Comparison of ENCODE assay signal across 17 cellular contexts in the genomic region with DNA sequence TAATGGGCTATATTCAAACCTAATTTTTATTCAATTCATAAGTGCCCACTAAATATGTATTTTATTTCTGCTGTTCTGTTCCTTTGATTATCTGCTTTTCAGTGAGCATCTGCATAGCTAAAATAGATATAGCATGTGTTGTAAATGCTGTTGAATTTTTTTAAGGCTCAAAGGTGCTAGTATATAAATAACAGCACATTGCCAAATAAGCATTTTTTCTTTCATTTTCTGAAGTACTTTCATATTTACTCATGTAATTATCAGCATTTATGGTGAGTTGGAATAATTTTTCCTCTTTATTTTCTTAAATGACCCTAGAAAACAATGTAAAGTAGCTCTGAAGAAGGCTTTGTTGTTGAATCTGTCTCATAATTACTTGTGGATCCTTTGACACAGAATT.
DNase-seq lines count a peak whose midpoint lies in the region; ATAC-seq, FAIRE-seq and TF ChIP-seq lines count a peak whose summit lies in the region.
"Had no signal": no experiment of that assay in that cellular context is flagged by ENCODE, and none has a peak within 500 bp of the region (broad histone marks: within the 10 kb centered on the region; RNA-seq: fewer than 3 reads in every experiment).

No MANE protein-coding gene starts in this region.

- CTCF ChIA-PET in K562 (lab: Yijun Ruan, JAX; ENCODE audit: low intra/inter-chr PET ratio): no interaction called here

- H3K4me3 ChIP-seq in K562: no peak overlapping the region
- H3K4me3 ChIP-seq: SK-N-MC had no signal

- H3K4me1 ChIP-seq in K562 (replicated peaks in 1 of 2; ENCODE audit: control insufficient read depth in 2 of 2, insufficient read depth in 2 of 2, low read length in 2 of 2): no peaks in the 10 kb centered on the region

- DNase-seq in NCI-H1105 treated with DMSO at 0.1 percent for 48 hours (lab: John Stamatoyannopoulos, UW): peak; percentile 69
- DNase-seq in K562 (ENCODE audit: extremely low read depth in 1 of 4, low spot score in 3 of 4): no peak
- no peak for DNase-seq in AG08395 (ENCODE audit: low spot score)
- no peak for DNase-seq in T-helper 2 cell
- no peak for DNase-seq in GDM1 (lab: John Stamatoyannopoulos, UW)
- DNase-seq: ACHN, AML-193, GOT3, NCI-H1930, NCI-H345, NCI-H524 treated with DMSO at 0.1 percent for 48 hours, SHP77 had no signal

- no peaks in the 10 kb centered on the region for H3K79me2 ChIP-seq in K562 (ENCODE audit: control insufficient read depth, insufficient read depth, low read length)

- H3K27ac ChIP-seq in K562 (ENCODE audit: extremely low read depth, low read depth, low read length): no peak overlapping the region
- H3K27ac ChIP-seq: C4-2B, SK-N-MC had no signal

- no peaks in the 10 kb centered on the region for H3K27me3 ChIP-seq in K562 (ENCODE audit: control insufficient read depth in 2 of 2, insufficient read depth in 2 of 2, low read length in 2 of 2)

- no peaks in the 10 kb centered on the region for H3K9me1 ChIP-seq in K562 (ENCODE audit: control insufficient read depth, insufficient read depth, low read length)

- POLR2A ChIA-PET in K562 (lab: Yijun Ruan, JAX): interaction anchor here (0.6 kb wide), 1 partner anchor 1984 kb away, joined by 3 read pairs; no protein-coding TSS in a partner anchor

- H3K9ac ChIP-seq in K562 (ENCODE audit: insufficient read depth in 1 of 2, low read depth in 2 of 2, low read length in 2 of 2): no peak overlapping the region

- no peak for TF ChIP-seq EP300 in K562 (IDR thresholded peaks at IDR 0.05; ENCODE audit: low read length)

- BruUV-seq in K562 (replicated peaks; lab: Mats Ljungman, UMichigan): no TSS peak

- peaks cover 32% of the 10 kb centered on the region; the same call in 2 of the 3 replicates for H3K36me3 ChIP-seq in K562 (ENCODE audit: control insufficient read depth, insufficient read depth, low read length)

- in situ Hi-C loops in K562 (cut with MboI): no loop called here

- TF ChIP-seq CTCF in K562 (IDR thresholded peaks at IDR 0.05 in 2 of 3, conservative IDR thresholded peaks at IDR 0.05 in 1 of 3; ENCODE audit: insufficient read depth in 2 of 3, low read depth in 1 of 3, low read length in 3 of 3): no peak

- intact Hi-C loops in K562 (cut with micrococcal nuclease): no loop called here

- H3K4me2 ChIP-seq in K562 (ENCODE audit: insufficient read depth, low read length): no peak overlapping the region

- TF ChIP-seq POLR2A in K562 (conservative IDR thresholded peaks at IDR 0.05): no peak

- H2AFZ ChIP-seq in K562 (ENCODE audit: low read depth, low read length): no peak overlapping the region

- peak; percentile 50 for ATAC-seq in GM21360 (IDR thresholded peaks at IDR 0.05; ENCODE audit: unreplicated experiment)
- peak; percentile 51 for ATAC-seq in HG02678 (IDR thresholded peaks at IDR 0.05; ENCODE audit: unreplicated experiment)
- no peak for ATAC-seq in K562

- TF ChIP-seq RAD21 in K562 (CRISPR knock-in tag; conservative IDR thresholded peaks at IDR 0.05 in 1 of 2, IDR thresholded peaks at IDR 0.05 in 1 of 2): no peak

- FAIRE-seq in K562 (lab: Jason Lieb, UNC): no peak
- FAIRE-seq: HTR-8/SVneo had no signal

- H4K20me1 ChIP-seq in K562 (replicated peaks; ENCODE audit: control insufficient read depth, insufficient read depth, low read length): no peaks in the 10 kb centered on the region

- no peaks in the 10 kb centered on the region for H3K9me3 ChIP-seq in K562 (replicated peaks; ENCODE audit: control insufficient read depth, insufficient read depth, low read depth, low read length)

TF ChIP-seq in K562, 482 proteins besides CTCF, POLR2A, EP300 and RAD21:
- TF ChIP-seq ZNF316 (IDR thresholded peaks at IDR 0.05) (peak; percentile 23; the same call in 1 of the 2 replicates), NR2C1 (IDR thresholded peaks at IDR 0.05) (no peak), NR2C1 (tag; IDR thresholded peaks at IDR 0.05) (no peak)
